Comparison of ENCODE assay signal across 8 cellular contexts in the genomic region with DNA sequence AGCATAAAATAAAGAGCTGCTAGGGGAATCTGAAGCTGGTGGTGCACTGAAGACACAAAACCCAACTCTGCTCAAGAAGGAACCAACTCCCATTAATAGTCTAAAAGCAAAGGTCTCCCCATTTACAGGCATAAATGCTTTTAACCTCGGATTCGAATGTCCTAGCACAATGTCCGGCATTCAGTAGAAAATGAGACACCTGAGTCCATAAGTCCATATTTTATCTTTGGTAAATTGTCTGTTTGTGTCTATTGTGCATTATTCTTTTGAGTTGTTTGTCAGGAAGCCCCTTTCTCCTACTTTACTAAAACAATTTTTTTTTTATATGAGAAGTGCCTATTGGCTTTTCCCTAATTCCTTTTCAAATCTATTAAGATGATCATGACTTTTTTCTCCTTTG.
"Had no signal": no experiment of that assay in that cellular context is flagged by ENCODE, and none has a peak within 500 bp of the region (broad histone marks: within the 10 kb centered on the region; RNA-seq: fewer than 3 reads in every experiment).

No MANE protein-coding gene starts in this region.

- H3K4me3 Mint-ChIP-seq: H9, IgD-negative memory B cell had no signal

- H3K27me3 Mint-ChIP-seq: IgD-negative memory B cell had no signal

- H2AFZ ChIP-seq: GM23248 had no signal

- H3K9me3 Mint-ChIP-seq: IgD-negative memory B cell had no signal

- H3K27ac Mint-ChIP-seq: IgD-negative memory B cell had no signal

- H3K27ac ChIP-seq: GM23248 had no signal

- H3K9ac ChIP-seq: GM23248 had no signal

- DNase-seq: GM23248, GOT3, H9, HCEC 1CT, KBM-7 had no signal

- H3K4me3 ChIP-seq: GM23248 had no signal

- FAIRE-seq: H54, HTR-8/SVneo had no signal
